In genomic region chr4:142427456-142427855, GRCh38 we compare ENCODE assay signal across 1 cellular context.
TF ChIP-seq lines count a peak whose summit lies in the region.

No MANE protein-coding gene starts in this region.

TF ChIP-seq in GM23338, 12 proteins besides CTCF, POLR2A, EP300 and RAD21 (continued from another document):
- peak; percentile 87 for TF ChIP-seq ZNF462 (CRISPR knock-in tag; IDR thresholded peaks at IDR 0.05)
- peak; percentile 86 for TF ChIP-seq NANOG (IDR thresholded peaks at IDR 0.05; ENCODE audit: borderline replicate concordance)
TF ChIP-seq in GM23338: peak in this region for 2.
